In the genomic region with DNA sequence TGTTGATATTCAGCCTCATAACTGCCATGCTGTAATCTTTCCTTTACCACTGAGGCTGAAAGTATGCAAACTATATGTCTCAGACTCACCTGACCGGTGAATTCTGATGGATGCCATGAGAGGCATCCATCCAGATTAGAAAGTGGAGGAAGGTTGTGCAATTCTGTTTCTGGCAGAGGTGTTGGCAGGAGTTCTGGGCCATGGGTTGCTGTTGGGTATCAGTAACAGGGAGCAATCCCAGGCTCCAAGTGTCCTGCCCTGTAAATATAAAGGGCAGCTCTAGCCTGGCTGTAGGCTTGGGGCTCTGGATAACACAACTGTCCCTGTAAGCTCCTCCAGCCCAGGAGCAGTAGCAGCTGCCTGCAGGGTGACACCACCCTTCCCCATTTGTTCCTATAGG, we compare ENCODE assay signal across 23 cellular contexts.
"Had no signal": no experiment of that assay in that cellular context is flagged by ENCODE, and none has a peak within 500 bp of the region (broad histone marks: within the 10 kb centered on the region; RNA-seq: fewer than 3 reads in every experiment).

No MANE protein-coding gene starts in this region.

- DNase-seq: activated CD4-positive, alpha-beta T cell treated with anti-CD3 and anti-CD28 coated beads for 48 hours; activated CD8-positive, alpha-beta T cell treated with anti-CD3 and anti-CD28 coated beads for 36 hours; activated naive CD4-positive, alpha-beta T cell treated with anti-CD3 and anti-CD28 coated beads for 36 hours; activated naive CD8-positive, alpha-beta T cell treated with anti-CD3 and anti-CD28 coated beads, Interleukin-2, amount 50 U/mL, for 24 hours; activated T-cell treated with anti-CD3 and anti-CD28 coated beads, Interleukin-2, amount 50 U/mL, for 1 hour; aorta; brain microvascular endothelial cell; cerebellar nuclear complex; cortex of kidney; immature natural killer cell; kidney glomerular epithelial cell; nephron progenitor cell; nucleus accumbens; retina; small intestine; stimulated activated CD4-positive, alpha-beta T cell treated with anti-CD3 and anti-CD28 coated beads, Interleukin-4, amount 100 ng/mL, for 4 hours; stimulated activated naive B cell treated with anti-CD40 and anti-IgM and Interleukin-4, amounts not matched to agents 10 μg/mL and 1 μg/mL and 100 μg/mL, for 72 hours; T-cell had no signal

- ATAC-seq: activated CD8-positive, alpha-beta T cell treated with anti-CD3 and anti-CD28 coated beads for 36 hours; activated naive CD8-positive, alpha-beta T cell treated with anti-CD3 and anti-CD28 coated beads, Interleukin-2, amount 50 U/mL, for 24 hours; gastroesophageal sphincter; SK-N-SH treated with all-trans-retinoic acid at 6 μM for 48 hours; stimulated activated naive B cell treated with anti-CD40 and anti-IgM and Interleukin-4, amounts not matched to agents 10 μg/mL and 1 μg/mL and 100 μg/mL, for 72 hours; T-cell; WTC11 had no signal

- H3K4me3 ChIP-seq: gastroesophageal sphincter, thoracic aorta had no signal

- H3K27ac Mint-ChIP-seq: activated CD8-positive, alpha-beta T cell treated with anti-CD3 and anti-CD28 coated beads for 36 hours; activated naive CD4-positive, alpha-beta T cell treated with anti-CD3 and anti-CD28 coated beads for 36 hours; activated naive CD8-positive, alpha-beta T cell treated with anti-CD3 and anti-CD28 coated beads, Interleukin-2, amount 50 U/mL, for 24 hours; activated T-helper 2 cell treated with anti-CD3 and anti-CD28 coated beads, Interferon-gamma antibody, Interleukin-2, Interleukin-4, amounts not matched to agents 10 μg/mL and 5 μg/mL and 100 μg/mL, durations not matched to agents 14 hours and 24 hours and 36 hours; stimulated activated naive B cell treated with anti-CD40 and anti-IgM and Interleukin-4, amounts not matched to agents 10 μg/mL and 1 μg/mL and 100 μg/mL, for 72 hours; T-cell; WTC11 had no signal

- H3K27me3 ChIP-seq: brain microvascular endothelial cell, gastroesophageal sphincter had no signal

- H3K9me3 ChIP-seq: thoracic aorta had no signal

- H3K9me3 Mint-ChIP-seq: activated CD8-positive, alpha-beta T cell treated with anti-CD3 and anti-CD28 coated beads for 36 hours; activated naive CD4-positive, alpha-beta T cell treated with anti-CD3 and anti-CD28 coated beads for 36 hours; activated naive CD8-positive, alpha-beta T cell treated with anti-CD3 and anti-CD28 coated beads, Interleukin-2, amount 50 U/mL, for 24 hours; activated T-helper 2 cell treated with anti-CD3 and anti-CD28 coated beads, Interferon-gamma antibody, Interleukin-2, Interleukin-4, amounts not matched to agents 10 μg/mL and 5 μg/mL and 100 μg/mL, durations not matched to agents 14 hours and 24 hours and 36 hours; immature natural killer cell; T-cell; WTC11 had no signal

- H3K36me3 ChIP-seq: brain microvascular endothelial cell, gastroesophageal sphincter, thoracic aorta had no signal

- H3K36me3 Mint-ChIP-seq: immature natural killer cell; stimulated activated naive B cell treated with anti-CD40 and anti-IgM and Interleukin-4, amounts not matched to agents 10 μg/mL and 1 μg/mL and 100 μg/mL, for 72 hours; T-cell; WTC11 had no signal

- H3K4me3 Mint-ChIP-seq: activated CD8-positive, alpha-beta T cell treated with anti-CD3 and anti-CD28 coated beads for 36 hours; activated naive CD4-positive, alpha-beta T cell treated with anti-CD3 and anti-CD28 coated beads for 36 hours; activated naive CD8-positive, alpha-beta T cell treated with anti-CD3 and anti-CD28 coated beads, Interleukin-2, amount 50 U/mL, for 24 hours; immature natural killer cell; nephron progenitor cell; stimulated activated naive B cell treated with anti-CD40 and anti-IgM and Interleukin-4, amounts not matched to agents 10 μg/mL and 1 μg/mL and 100 μg/mL, for 72 hours; T-cell; WTC11 had no signal

- H3K27ac ChIP-seq: brain microvascular endothelial cell, gastroesophageal sphincter, thoracic aorta had no signal

- H3K27me3 Mint-ChIP-seq: activated CD8-positive, alpha-beta T cell treated with anti-CD3 and anti-CD28 coated beads for 36 hours had no signal
